22 cellular contexts compared by ENCODE assay signal in the genomic region with DNA sequence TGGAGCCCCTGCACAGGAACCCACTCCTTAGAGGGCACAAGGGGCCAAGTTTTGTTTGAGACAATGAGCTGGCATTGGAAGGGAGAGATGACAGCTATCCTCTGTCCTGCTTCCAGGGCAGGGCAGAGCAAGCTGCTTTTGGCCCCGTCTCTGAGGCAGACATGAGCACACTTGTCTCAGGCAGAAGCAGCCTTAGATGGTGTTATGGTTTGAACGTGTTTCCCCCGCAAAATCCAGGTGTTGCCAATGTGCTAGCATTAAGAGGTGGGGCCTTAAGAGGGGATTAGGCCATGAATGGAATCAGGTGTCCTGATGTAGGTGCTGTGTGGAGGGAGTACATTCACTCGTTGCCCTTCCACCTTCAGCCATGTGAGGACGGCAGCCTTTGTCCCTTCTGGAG. TPM values are rescaled to one million over a fixed set of nuclear protein-coding genes. Genes with fewer than 3 reads are reported as not detected.
"Had no signal": no experiment of that assay in that cellular context is flagged by ENCODE, and none has a peak within 500 bp of the region (broad histone marks: within the 10 kb centered on the region; RNA-seq: fewer than 3 reads in every experiment).

No MANE protein-coding gene starts in this region.

- H3K36me3 ChIP-seq: tibial nerve had no signal

- H3K9me3 ChIP-seq: tibial nerve had no signal

- ATAC-seq: activated CD8-positive, alpha-beta T cell treated with anti-CD3 and anti-CD28 coated beads, Interleukin-2, amount 10 ng/mL, durations not matched to agents 7 days and 5 days; activated naive CD4-positive, alpha-beta T cell treated with anti-CD3 and anti-CD28 coated beads, Interleukin-2, amount 50 U/mL, for 72 hours; sciatic nerve; stimulated activated effector memory CD8-positive, alpha-beta T cell treated with anti-CD3 and anti-CD28 coated beads, Interleukin-12 subunit alpha, Interleukin-12 subunit beta, amount 100 ng/mL, for 72 hours had no signal

- H3K27me3 ChIP-seq: tibial nerve had no signal

- H3K4me1 ChIP-seq: tibial nerve had no signal

- H3K27ac ChIP-seq: coronary artery, tibial nerve had no signal

- FAIRE-seq: endothelial cell of umbilical vein had no signal

- H3K4me3 ChIP-seq: coronary artery, tibial nerve had no signal

- DNase-seq: activated CD4-positive, alpha-beta T cell treated with anti-CD3 and anti-CD28 coated beads, Interleukin-2, amount 10 ng/mL, durations not matched to agents 24 days and 14 days; activated CD4-positive, CD25-positive, alpha-beta regulatory T cell; activated CD8-positive, alpha-beta memory T cell treated with anti-CD3 and anti-CD28 coated beads, Interleukin-2, amount 50 U/mL, for 4 hours; activated CD8-positive, alpha-beta T cell treated with anti-CD3 and anti-CD28 coated beads, Interleukin-2, amount 10 ng/mL, durations not matched to agents 7 days and 5 days; activated effector memory CD4-positive, alpha-beta T cell treated with anti-CD3 and anti-CD28 coated beads, Interleukin-2, amount 50 U/mL, for 16 hours; activated T-cell treated with anti-CD3 and anti-CD28 coated beads, Interleukin-2, amount 50 U/mL, for 48 hours; amniotic stem cell; effector CD8-positive, alpha-beta T cell; hippocampal formation; stimulated activated CD4-positive, alpha-beta T cell treated with anti-CD3 and anti-CD28 coated beads, Interleukin-12 subunit alpha, Interleukin-12 subunit beta, amount 100 ng/mL, for 4 hours; stimulated activated CD4-positive, alpha-beta T cell treated with anti-CD3 and anti-CD28 coated beads, Interleukin-2, amount 100 ng/mL, for 24 hours had no signal

RNA-seq across cellular contexts. Expression of a gene that starts 2.5 kb away (rescaled TPM):
- total RNA-seq: activated CD4-positive, alpha-beta T cell treated with anti-CD3 and anti-CD28 coated beads, Interleukin-2, amount 10 ng/mL, durations not matched to agents 24 days and 14 days; activated CD8-positive, alpha-beta T cell treated with anti-CD3 and anti-CD28 coated beads, Interleukin-2, amount 10 ng/mL, durations not matched to agents 7 days and 5 days; activated naive CD4-positive, alpha-beta T cell treated with anti-CD3 and anti-CD28 coated beads, Interleukin-2, amount 50 U/mL, for 72 hours; endothelial cell of umbilical vein; glomerular endothelial cell; neural crest cell; osteocyte; pulmonary artery endothelial cell; sciatic nerve; tibial nerve had no signal
- polyA plus RNA-seq: endothelial cell of umbilical vein had no signal

RNA-seq across cellular contexts. Expression of a gene that starts 49.0 kb away (rescaled TPM):
- total RNA-seq: activated CD4-positive, alpha-beta T cell treated with anti-CD3 and anti-CD28 coated beads, Interleukin-2, amount 10 ng/mL, durations not matched to agents 24 days and 14 days; activated CD8-positive, alpha-beta T cell treated with anti-CD3 and anti-CD28 coated beads, Interleukin-2, amount 10 ng/mL, durations not matched to agents 7 days and 5 days; activated naive CD4-positive, alpha-beta T cell treated with anti-CD3 and anti-CD28 coated beads, Interleukin-2, amount 50 U/mL, for 72 hours; myocyte; osteocyte; pulmonary artery endothelial cell had no signal
- polyA plus RNA-seq: endothelial cell of umbilical vein had no signal
